ENCODE assay signal across 10 cellular contexts in the genomic region with DNA sequence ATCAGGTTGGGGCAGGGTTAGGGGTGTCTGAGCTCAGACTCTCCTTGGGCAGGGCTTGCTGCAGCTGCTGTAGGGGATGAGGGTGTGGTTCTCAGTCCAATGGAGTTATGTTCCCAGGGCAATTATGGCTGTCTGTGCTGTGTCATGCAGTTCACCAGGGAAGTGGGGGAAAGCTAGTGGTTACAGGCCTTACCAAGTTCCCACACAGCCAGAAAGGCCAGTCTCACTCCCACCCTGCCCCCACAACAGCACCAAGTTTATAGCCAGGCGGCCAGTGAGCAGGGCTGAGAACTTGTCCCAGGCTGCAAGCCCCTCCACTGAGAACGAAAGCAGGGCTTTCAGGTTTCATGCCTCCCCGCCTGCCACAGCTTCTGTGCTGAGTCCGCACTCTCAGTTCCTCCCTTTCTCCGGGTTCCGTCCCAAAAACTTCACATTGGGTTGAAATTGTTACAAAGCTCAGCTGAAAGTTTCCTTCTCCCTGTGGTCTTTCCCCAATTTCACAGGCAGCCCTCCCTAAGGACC. TPM values are rescaled to one million over a fixed set of nuclear protein-coding genes. Genes with fewer than 3 reads are reported as not detected.
DNase-seq lines count a peak whose midpoint lies in the region; ATAC-seq and TF ChIP-seq lines count a peak whose summit lies in the region.
"Had no signal": no experiment of that assay in that cellular context is flagged by ENCODE, and none has a peak within 500 bp of the region (broad histone marks: within the 10 kb centered on the region; RNA-seq: fewer than 3 reads in every experiment).

No MANE protein-coding gene starts in this region.

- H2AFZ ChIP-seq in DND-41 (ENCODE audit: low read depth, low read length): peak overlapping the region; percentile 47; the same call in 1 of the 2 replicates

- ATAC-seq in DND-41 (ENCODE audit: insufficient read depth, low read depth) (peak; percentile 44; the same call in 2 of the 3 replicates), GM21423 (IDR thresholded peaks at IDR 0.05; ENCODE audit: unreplicated experiment) (peak; percentile 80), HG03378 (IDR thresholded peaks at IDR 0.05; ENCODE audit: unreplicated experiment) (peak; percentile 84), right cardiac atrium (peak; percentile 29 to 40)

- intact Hi-C loops in right cardiac atrium (cut with DNase I): no loop called here

- peaks cover 12% of the 10 kb centered on the region for H3K9me3 Mint-ChIP-seq in activated naive CD8-positive, alpha-beta T cell treated with anti-CD3 and anti-CD28 coated beads for 36 hours

- H3K4me3 ChIP-seq in DND-41 (ENCODE audit: low read depth in 1 of 2, low read length in 2 of 2) (no peak overlapping the region), right cardiac atrium (ENCODE audit: low read length) (no peak overlapping the region)

- no peak overlapping the region for H3K9ac ChIP-seq in DND-41 (ENCODE audit: low read depth, low read length)

- no peaks in the 10 kb centered on the region for H3K4me1 Mint-ChIP-seq in activated naive CD8-positive, alpha-beta T cell treated with anti-CD3 and anti-CD28 coated beads for 36 hours
- H3K4me1 Mint-ChIP-seq: stimulated activated naive CD8-positive, alpha-beta T cell treated with anti-CD3 and anti-CD28 coated beads, Interleukin-15, amount 100 ng/mL, for 72 hours had no signal

- H3K36me3 Mint-ChIP-seq in activated naive CD8-positive, alpha-beta T cell treated with anti-CD3 and anti-CD28 coated beads for 36 hours: no peaks in the 10 kb centered on the region

- H4K20me1 ChIP-seq in DND-41 (ENCODE audit: insufficient read depth, low read length): no peaks in the 10 kb centered on the region

- H3K27me3 ChIP-seq in DND-41 (ENCODE audit: insufficient read depth, low read length, poor library complexity): no peaks in the 10 kb centered on the region
- no peaks in the 10 kb centered on the region for H3K27me3 ChIP-seq in right cardiac atrium (ENCODE audit: control insufficient read depth, insufficient read depth)

- H3K27me3 Mint-ChIP-seq in activated naive CD8-positive, alpha-beta T cell treated with anti-CD3 and anti-CD28 coated beads for 36 hours: peaks cover 7% of the 10 kb centered on the region
- H3K27me3 Mint-ChIP-seq: stimulated activated naive CD8-positive, alpha-beta T cell treated with anti-CD3 and anti-CD28 coated beads, Interleukin-15, amount 100 ng/mL, for 72 hours had no signal

- H3K4me3 Mint-ChIP-seq in activated naive CD8-positive, alpha-beta T cell treated with anti-CD3 and anti-CD28 coated beads for 36 hours: no peak overlapping the region
- H3K4me3 Mint-ChIP-seq: stimulated activated naive CD8-positive, alpha-beta T cell treated with anti-CD3 and anti-CD28 coated beads, Interleukin-15, amount 100 ng/mL, for 72 hours had no signal

- H3K27ac Mint-ChIP-seq in activated naive CD8-positive, alpha-beta T cell treated with anti-CD3 and anti-CD28 coated beads for 36 hours: no peak overlapping the region
- H3K27ac Mint-ChIP-seq: stimulated activated naive CD8-positive, alpha-beta T cell treated with anti-CD3 and anti-CD28 coated beads, Interleukin-15, amount 100 ng/mL, for 72 hours had no signal

- no peak overlapping the region for H3K4me2 ChIP-seq in DND-41 (ENCODE audit: insufficient read depth, low read length)

- H3K9me3 ChIP-seq in DND-41 (ENCODE audit: insufficient read depth, low read length, severe bottlenecking): no peaks in the 10 kb centered on the region
- no peaks in the 10 kb centered on the region for H3K9me3 ChIP-seq in right cardiac atrium (ENCODE audit: control insufficient read depth, low read length)

- peak overlapping the region; percentile 8; the same call in 1 of the 2 replicates for H3K27ac ChIP-seq in DND-41 (ENCODE audit: low read length)
- no peak overlapping the region for H3K27ac ChIP-seq in right cardiac atrium (ENCODE audit: low read length)

- no peaks in the 10 kb centered on the region for H3K36me3 ChIP-seq in DND-41 (ENCODE audit: insufficient read depth, low read length)

- H3K79me2 ChIP-seq in DND-41 (ENCODE audit: insufficient read depth, low read length): no peaks in the 10 kb centered on the region

- no peak for TF ChIP-seq CTCF in DND-41 (IDR thresholded peaks at IDR 0.05; ENCODE audit: borderline replicate concordance, extremely low read depth, low read length, poor library complexity, severe bottlenecking)

- 91% methylated on average over 6 of the region's 6 CpGs for WGBS in right cardiac atrium

- DNase-seq in DND-41: no peak
- peak; percentile 13 to 60 (median 48) for DNase-seq in right cardiac atrium
- DNase-seq in activated naive CD8-positive, alpha-beta T cell treated with anti-CD3 and anti-CD28 coated beads for 36 hours: no peak
- DNase-seq in NCI-H146 (lab: John Stamatoyannopoulos, UW): no peak
- DNase-seq in GM19238 (ENCODE audit: insufficient read length, low spot score): no peak
- DNase-seq in stimulated activated CD8-positive, alpha-beta memory T cell treated with anti-CD3 and anti-CD28 coated beads, Interleukin-4, amount 100 ng/mL, for 48 hours: no peak
- DNase-seq: activated CD4-positive, CD25-positive, alpha-beta regulatory T cell treated with anti-CD3 and anti-CD28 coated beads, Interleukin-2, amount 50 U/mL, for 72 hours; stimulated activated naive CD8-positive, alpha-beta T cell treated with anti-CD3 and anti-CD28 coated beads, Interleukin-15, amount 100 ng/mL, for 72 hours had no signal

- H3K4me1 ChIP-seq in DND-41 (ENCODE audit: insufficient read depth, low read length) (no peaks in the 10 kb centered on the region), right cardiac atrium (ENCODE audit: control insufficient read depth, insufficient read depth, low read length) (no peaks in the 10 kb centered on the region)

RNA-seq across cellular contexts. Expression of gene CPOX, which starts 19.6 kb away (rescaled TPM):
- 10 to 100 TPM in 3 of 4 donors, 1 to 10 TPM in 1; 7.8 to 13.4 (median 11.5) TPM for total RNA-seq in right cardiac atrium
- 10.3 TPM for polyA plus RNA-seq in right cardiac atrium
- total RNA-seq in activated naive CD8-positive, alpha-beta T cell treated with anti-CD3 and anti-CD28 coated beads for 36 hours: 10 to 100 TPM; 48.6 to 54.7 TPM

Comparison
In these comparisons a context has a peak if more than half of its experiments do, and no peak if none do; other contexts are left out.
1. DNase-seq: peak in right cardiac atrium (3 of 3); none in DND-41 (single experiment), activated naive CD8-positive, alpha-beta T cell treated with anti-CD3 and anti-CD28 coated beads for 36 hours (single experiment), NCI-H146 (single experiment), GM19238 (single experiment) and stimulated activated CD8-positive, alpha-beta memory T cell treated with anti-CD3 and anti-CD28 coated beads, Interleukin-4, amount 100 ng/mL, for 48 hours (single experiment).
2. Peak in every context shown above with its lines, with median percentiles within 50 percentile points of each other: ATAC-seq.